ENCODE assay signal across 9 cellular contexts in genomic region chr4:76738081-76738931, GRCh38.
DNase-seq lines count a peak whose midpoint lies in the region; ATAC-seq, FAIRE-seq and TF ChIP-seq lines count a peak whose summit lies in the region.
"Had no signal": no experiment of that assay in that cellular context is flagged by ENCODE, and none has a peak within 500 bp of the region (broad histone marks: within the 10 kb centered on the region; RNA-seq: fewer than 3 reads in every experiment).

No MANE protein-coding gene starts in this region.

- H3K4me1 ChIP-seq in pancreas = no peaks in the 10 kb centered on the region
- no peaks in the 10 kb centered on the region for H3K4me1 ChIP-seq in mesendoderm (ENCODE audit: control insufficient read depth, low read depth, low read length)

- H2BK5ac ChIP-seq in mesendoderm (ENCODE audit: low read length) = no peak overlapping the region

- 51 to 57% methylated on average over 5 of the region's 5 CpGs for WGBS in pancreas, 2 donors
- WGBS in mesendoderm (ENCODE audit: extremely low coverage, insufficient coverage, low lambda C conversion rate) = no CpG with 5 or more reads among the region's 5 CpGs

- no peak overlapping the region for H4K5ac ChIP-seq in mesendoderm (ENCODE audit: low read length)

- H3K18ac ChIP-seq in mesendoderm (ENCODE audit: low read length) = no peak overlapping the region

- H3K79me2 ChIP-seq in mesendoderm (ENCODE audit: control insufficient read depth, insufficient read depth, low read length) = no peaks in the 10 kb centered on the region

- no peak overlapping the region for H4K8ac ChIP-seq in mesendoderm (ENCODE audit: low read depth, low read length)

- peak; percentile 75 for DNase-seq in G401 (ENCODE audit: low spot score)
- peak; percentile 70 for DNase-seq in dedifferentiated amniotic fluid mesenchymal stem cell (ENCODE audit: extremely low spot score)
- DNase-seq in pancreas = peak in 1 of 6 donors; percentile 23
- DNase-seq in inferior parietal cortex (ENCODE audit: extremely low spot score) = no peak
- DNase-seq in urothelium cell line (ENCODE audit: low spot score) = no peak
- DNase-seq in mesendoderm = no peak
- DNase-seq: NCI-H1417 had no signal

- H3K27ac ChIP-seq in pancreas (peak overlapping the region in 1 of 4 donors; percentile 1), mesendoderm (ENCODE audit: low read depth, low read length) (no peak overlapping the region)

- no peak overlapping the region for H2BK120ac ChIP-seq in mesendoderm (ENCODE audit: low read depth, low read length)

- no peak for TF ChIP-seq CTCF in pancreas (IDR thresholded peaks at IDR 0.05)

- intact Hi-C loops in pancreas (cut with DNase I) = no loop called here

- H3K4ac ChIP-seq in mesendoderm (ENCODE audit: low read depth, low read length) = no peak overlapping the region

- no peaks in the 10 kb centered on the region for H3K9me3 ChIP-seq in pancreas

- no peak overlapping the region for H3K56ac ChIP-seq in mesendoderm (ENCODE audit: low read length)

- no peak overlapping the region for H2AK5ac ChIP-seq in mesendoderm (ENCODE audit: low read length)

- no peak overlapping the region for H2BK15ac ChIP-seq in mesendoderm (replicated peaks; ENCODE audit: low read depth)

- in situ Hi-C loops in G401 (cut with HindIII; ENCODE audit: low sequenced_read_pairs) = no loop called here

- ATAC-seq in HG02852 (IDR thresholded peaks at IDR 0.05; ENCODE audit: unreplicated experiment) (peak; percentile 41), pancreas (peak; percentile 51 to 77 (median 62)), HG02763 (IDR thresholded peaks at IDR 0.05; ENCODE audit: unreplicated experiment) (no peak)

- H3K36me3 ChIP-seq in pancreas = peaks cover 0 to 19% (median 0%) of the 10 kb centered on the region in 3 donors
- peaks cover 6% of the 10 kb centered on the region for H3K36me3 ChIP-seq in mesendoderm (ENCODE audit: control insufficient read depth, insufficient read depth, low read length)

- H3K27me3 ChIP-seq in pancreas (no peaks in the 10 kb centered on the region), mesendoderm (ENCODE audit: insufficient read depth, low read length, poor library complexity) (no peaks in the 10 kb centered on the region)

- no peak overlapping the region for H3K4me2 ChIP-seq in mesendoderm (ENCODE audit: low read length)

- no peak for FAIRE-seq in pancreas (lab: Jason Lieb, UNC)
- FAIRE-seq in urothelium cell line (lab: Jason Lieb, UNC) = no peak

- H3K9ac ChIP-seq in mesendoderm (ENCODE audit: low read length) = no peak overlapping the region

- H3K79me1 ChIP-seq in mesendoderm (ENCODE audit: low read length) = peaks cover 1% of the 10 kb centered on the region

- H3K4me3 ChIP-seq in pancreas (no peak overlapping the region), mesendoderm (ENCODE audit: low read length) (no peak overlapping the region)

- H3K23ac ChIP-seq in mesendoderm (ENCODE audit: low read length) = no peak overlapping the region

Comparison
In these comparisons a context has a peak if more than half of its experiments do, and no peak if none do; other contexts are left out.
1. DNase-seq: peak in G401 (single experiment) and dedifferentiated amniotic fluid mesenchymal stem cell (single experiment); none in inferior parietal cortex (single experiment), urothelium cell line (single experiment) and mesendoderm (single experiment).